ENCODE assay signal across 8 cellular contexts in genomic region chr6:132768051-132768517, GRCh38. TPM values are rescaled to one million over a fixed set of nuclear protein-coding genes. Genes with fewer than 3 reads are reported as not detected.
A peak's percentile ranks its signal among the peaks of the same experiment; 100 is the strongest.
DNase-seq lines count a peak whose midpoint lies in the region; ATAC-seq and TF ChIP-seq lines count a peak whose summit lies in the region.

No MANE protein-coding gene starts in this region.

- H3K9me3 ChIP-seq in lung (ENCODE audit: control insufficient read depth in 2 of 2, insufficient read depth in 1 of 2, low read length in 1 of 2) = no peaks in the 10 kb centered on the region
- H3K9me3 ChIP-seq in suprapubic skin = no peaks in the 10 kb centered on the region

- H3K36me3 ChIP-seq in lung (ENCODE audit: control insufficient read depth in 2 of 2, insufficient read depth in 2 of 2, low read length in 2 of 2) = peaks cover 2 to 4% of the 10 kb centered on the region in 2 donors
- peaks cover 17% of the 10 kb centered on the region for H3K36me3 ChIP-seq in suprapubic skin

- H3K4me1 ChIP-seq in lung (ENCODE audit: control insufficient read depth in 2 of 2, insufficient read depth in 2 of 2, low read length in 2 of 2) (peaks cover 0 to 2% of the 10 kb centered on the region in 2 donors), suprapubic skin (no peaks in the 10 kb centered on the region)

- TF ChIP-seq CTCF in choroid plexus epithelial cell (conservative IDR thresholded peaks at IDR 0.05; ENCODE audit: low read depth, low read length) (no peak), lung (IDR thresholded peaks at IDR 0.05; ENCODE audit: control extremely low read depth, extremely low read depth) (peak; percentile 24), suprapubic skin (IDR thresholded peaks at IDR 0.05) (peak in 1 of 2 donors; percentile 13)

- DNase-seq in ELR (ENCODE audit: low read depth) (peak; percentile 73), OCI-M2 (lab: John Stamatoyannopoulos, UW; ENCODE audit: unreplicated experiment) (peak; percentile 64), choroid plexus epithelial cell (ENCODE audit: low read depth) (peak; percentile 14), lung (ENCODE audit: low spot score) (peak; percentile 38), AG08395 (ENCODE audit: low spot score) (no peak), suprapubic skin (ENCODE audit: low spot score in 2 of 2) (no peak)

- H3K27ac ChIP-seq in lung (ENCODE audit: low read depth in 1 of 2, low read length in 1 of 2) (no peak overlapping the region), suprapubic skin (no peak overlapping the region)

- H3K27me3 ChIP-seq in lung (ENCODE audit: control insufficient read depth, insufficient read depth) (no peaks in the 10 kb centered on the region), suprapubic skin (no peaks in the 10 kb centered on the region)

- no peak for TF ChIP-seq POLR2A in suprapubic skin (IDR thresholded peaks at IDR 0.05)

- H3K4me3 ChIP-seq in choroid plexus epithelial cell (ENCODE audit: low read depth, low read length) (no peak overlapping the region), lung (no peak overlapping the region), suprapubic skin (no peak overlapping the region)

- 12 to 32% methylated on average over 6 of the region's 6 CpGs for WGBS in lung, 2 donors
- 29% methylated on average over 6 of the region's 6 CpGs for whole genome bisulfite sequencing in suprapubic skin

- TF ChIP-seq EP300 in suprapubic skin (IDR thresholded peaks at IDR 0.05) = no peak

- ATAC-seq in GM19455 (IDR thresholded peaks at IDR 0.05; ENCODE audit: unreplicated experiment) (peak; percentile 95), HG03280 (IDR thresholded peaks at IDR 0.05; ENCODE audit: unreplicated experiment) (peak; percentile 84), lung (ENCODE audit: insufficient read depth, low FRiP score) (no peak)

RNA-seq across cellular contexts. Expression of gene VNN2, which starts 10.4 kb away (rescaled TPM):
- total RNA-seq in lung (10 to 100 TPM; 10.3 to 34.0 TPM), suprapubic skin (1 to 10 TPM in 1 of 4 donors, under 1 TPM in 2, not detected in 1; 0.39 to 1.6 (median 0.64) TPM)
- polyA plus RNA-seq in lung = 10 to 100 TPM in 1 of 2 donors, 1 to 10 TPM in 1; 2.8 to 59.8 TPM

RNA-seq across cellular contexts. Expression of gene SLC18B1, which starts 30.4 kb away (rescaled TPM):
- 10 to 100 TPM; 10.2 to 20.9 TPM for total RNA-seq in lung
- polyA plus RNA-seq in lung = 10 to 100 TPM in 1 of 2 donors, 1 to 10 TPM in 1; 5.6 to 10.5 TPM
- total RNA-seq in suprapubic skin = 10 to 100 TPM in 2 of 4 donors, 1 to 10 TPM in 2; 8.4 to 11.2 (median 9.9) TPM

RNA-seq across cellular contexts. Expression of gene RPS12, which starts 46.3 kb away (rescaled TPM):
- 1,000 to 10,000 TPM; 1,097 to 1,219 TPM for total RNA-seq in lung
- 1,000 to 10,000 TPM; 1,920 to 2,487 TPM for polyA plus RNA-seq in lung
- total RNA-seq in suprapubic skin = 1,000 to 10,000 TPM in 3 of 4 donors, 100 to 1,000 TPM in 1; 975 to 2,366 (median 2,183) TPM

RNA-seq across cellular contexts. Expression of gene VNN1, which starts 54.2 kb away (rescaled TPM):
- total RNA-seq in lung = 1 to 10 TPM; 3.1 to 3.5 TPM
- 10 to 100 TPM in 1 of 2 donors, 1 to 10 TPM in 1; 2.2 to 64.9 TPM for polyA plus RNA-seq in lung
- total RNA-seq in suprapubic skin = 1 to 10 TPM in 1 of 4 donors, under 1 TPM in 3; 0.38 to 1.1 (median 0.67) TPM

Comparison
In these comparisons a context has a peak if more than half of its experiments do, and no peak if none do; other contexts are left out.
1. DNase-seq: peak in ELR (single experiment), OCI-M2 (single experiment), choroid plexus epithelial cell (single experiment) and lung (single experiment); none in AG08395 (single experiment) and suprapubic skin (0 of 2).
2. RNA of gene VNN2, which starts 10.4 kb away (total RNA-seq): 10.3 to 34.0 TPM in lung; 0.39 to 1.6 TPM in suprapubic skin; every median in the first group is over 4 times any median in the second.